Comparison of ENCODE assay signal across 8 cellular contexts in genomic region chr19:44111910-44112463, GRCh38. TPM values are rescaled to one million over a fixed set of nuclear protein-coding genes. Genes with fewer than 3 reads are reported as not detected.
DNase-seq lines count a peak whose midpoint lies in the region; TF ChIP-seq lines count a peak whose summit lies in the region.

No MANE protein-coding gene starts in this region.

- H3K36me3 ChIP-seq in thymus (ENCODE audit: control insufficient read depth, insufficient read depth), result peaks cover 13% of the 10 kb centered on the region

- TF ChIP-seq CTCF in astrocyte of the spinal cord (IDR thresholded peaks at IDR 0.05; ENCODE audit: low read depth, low read length), result no peak

- no peaks in the 10 kb centered on the region for H3K27me3 ChIP-seq in thymus (ENCODE audit: control insufficient read depth, insufficient read depth)

- DNase-seq in EH (ENCODE audit: low read depth) (peak; percentile 84), NCI-H2081 treated with DMSO at 0.1 percent for 48 hours (lab: John Stamatoyannopoulos, UW) (peak; percentile 65), astrocyte of the spinal cord (ENCODE audit: low read depth, low spot score) (peak; percentile 80), islet precursor cell (peak; percentile 95), NCI-H128 (lab: John Stamatoyannopoulos, UW; ENCODE audit: unreplicated experiment) (no peak), HuH-7.5 (ENCODE audit: low spot score) (no peak), NOMO-1 treated with dmso at 0.1 percent for 144 hours (lab: John Stamatoyannopoulos, UW; ENCODE audit: unreplicated experiment) (no peak)

- H3K27ac ChIP-seq in thymus (ENCODE audit: low read depth), result no peak overlapping the region

- peak overlapping the region; percentile 94 for H3K4me3 ChIP-seq in astrocyte of the spinal cord (ENCODE audit: low read depth, low read length)
- peak overlapping the region; percentile 62 for H3K4me3 ChIP-seq in thymus (ENCODE audit: low read length)

- peaks cover 9% of the 10 kb centered on the region for H3K4me1 ChIP-seq in thymus (ENCODE audit: control insufficient read depth, insufficient read depth, low read length)

- in situ Hi-C loops in astrocyte of the spinal cord (cut with HindIII; ENCODE audit: low sequenced_read_pairs), result no loop called here

- 36% methylated on average over 17 of the region's 17 CpGs for WGBS in thymus

- peaks cover 5% of the 10 kb centered on the region for H3K9me3 ChIP-seq in thymus (ENCODE audit: control insufficient read depth)

RNA-seq across cellular contexts. Expression of gene ZNF225, which starts 1.2 kb away (rescaled TPM):
- polyA plus RNA-seq in thymus, result 3.2 TPM

RNA-seq across cellular contexts. Expression of gene ZNF224, which starts 17.8 kb away (rescaled TPM):
- polyA plus RNA-seq in thymus, result 47.0 TPM

RNA-seq across cellular contexts. Expression of gene ZNF234, which starts 29.4 kb away (rescaled TPM):
- 4.5 TPM for polyA plus RNA-seq in thymus

RNA-seq across cellular contexts. Expression of gene ZNF284, which starts 40.0 kb away (rescaled TPM):
- polyA plus RNA-seq in thymus, result 1.9 TPM

RNA-seq across cellular contexts. Expression of gene ZNF226, which starts 52.9 kb away (rescaled TPM):
- polyA plus RNA-seq in thymus, result 32.9 TPM

Comparison
In these comparisons a context has a peak if more than half of its experiments do, and no peak if none do; other contexts are left out.
1. DNase-seq: peak in EH (single experiment), NCI-H2081 treated with DMSO at 0.1 percent for 48 hours (single experiment), astrocyte of the spinal cord (single experiment) and islet precursor cell (single experiment); none in NCI-H128 (single experiment), HuH-7.5 (single experiment) and NOMO-1 treated with dmso at 0.1 percent for 144 hours (single experiment).